ENCODE assay signal across 13 cellular contexts in genomic region chr6:27679968-27680694, GRCh38.
A peak's percentile ranks its signal among the peaks of the same experiment; 100 is the strongest.
DNase-seq lines count a peak whose midpoint lies in the region; ATAC-seq and TF ChIP-seq lines count a peak whose summit lies in the region.
"Had no signal": no experiment of that assay in that cellular context is flagged by ENCODE, and none has a peak within 500 bp of the region (broad histone marks: within the 10 kb centered on the region; RNA-seq: fewer than 3 reads in every experiment).

No MANE protein-coding gene starts in this region.

- DNase-seq in T-helper 1 cell: no peak
- peak; percentile 60 for DNase-seq in OCI-M1 (lab: John Stamatoyannopoulos, UW)
- no peak for DNase-seq in endothelial cell (ENCODE audit: low spot score)
- peak; percentile 22 for DNase-seq in osteoblast (ENCODE audit: insufficient read length, low spot score, missing footprints)
- DNase-seq in T-helper 9 cell: no peak
- no peak for DNase-seq in mesenteric fat pad (ENCODE audit: low spot score)
- DNase-seq: 8988T, aorta, thyroid gland had no signal

- H3K9me3 ChIP-seq in osteoblast (ENCODE audit: low read depth, low read length): no peaks in the 10 kb centered on the region
- H3K9me3 ChIP-seq: neutrophil, thyroid gland had no signal

- H3K4me3 ChIP-seq in osteoblast (ENCODE audit: insufficient read depth, low read length): peak overlapping the region; percentile 39
- H3K4me3 ChIP-seq: thyroid gland had no signal

- peaks cover 7% of the 10 kb centered on the region for H3K36me3 Mint-ChIP-seq in T-helper 1 cell treated with Interleukin-12 subunit alpha and Interleukin-12 subunit beta and Interleukin-4 antibody, amounts not matched to agents 30 μg/mL and 1 μg/mL, for 36 hours (ENCODE audit: low read depth)
- no peaks in the 10 kb centered on the region for H3K36me3 Mint-ChIP-seq in endothelial cell (ENCODE audit: low read depth, unreplicated experiment)

- ATAC-seq in HG03571 (IDR thresholded peaks at IDR 0.05; ENCODE audit: unreplicated experiment): no peak

- TF ChIP-seq CTCF in endothelial cell (IDR thresholded peaks at IDR 0.05; ENCODE audit: unreplicated experiment) (no peak), osteoblast (IDR thresholded peaks at IDR 0.05; ENCODE audit: extremely low read depth, low read depth, low read length) (no peak)

- H3K4me3 Mint-ChIP-seq in T-helper 1 cell treated with Interleukin-12 subunit alpha and Interleukin-12 subunit beta and Interleukin-4 antibody, amounts not matched to agents 30 μg/mL and 1 μg/mL, for 36 hours: peak overlapping the region; percentile 44
- H3K4me3 Mint-ChIP-seq in endothelial cell (ENCODE audit: unreplicated experiment): peak overlapping the region; percentile 86

- no peaks in the 10 kb centered on the region for H4K20me1 ChIP-seq in osteoblast (ENCODE audit: insufficient read depth, low read length)

- H3K9me3 Mint-ChIP-seq in T-helper 1 cell treated with Interleukin-12 subunit alpha and Interleukin-12 subunit beta and Interleukin-4 antibody, amounts not matched to agents 30 μg/mL and 1 μg/mL, for 36 hours: peaks cover 4% of the 10 kb centered on the region
- no peaks in the 10 kb centered on the region for H3K9me3 Mint-ChIP-seq in endothelial cell (ENCODE audit: unreplicated experiment)

- H3K4me2 ChIP-seq in osteoblast (ENCODE audit: insufficient read depth, low read length): peak overlapping the region; percentile 66

- peak overlapping the region; percentile 26 for H2AFZ ChIP-seq in osteoblast (ENCODE audit: low read length)

- peaks cover 18% of the 10 kb centered on the region for H3K27me3 ChIP-seq in osteoblast (ENCODE audit: insufficient read depth, low read length)

- H3K36me3 ChIP-seq in osteoblast (ENCODE audit: insufficient read depth, low read length): no peaks in the 10 kb centered on the region
- H3K36me3 ChIP-seq: neutrophil, thyroid gland had no signal

- H3K27ac Mint-ChIP-seq in T-helper 1 cell treated with Interleukin-12 subunit alpha and Interleukin-12 subunit beta and Interleukin-4 antibody, amounts not matched to agents 30 μg/mL and 1 μg/mL, for 36 hours: peak overlapping the region; percentile 43
- no peak overlapping the region for H3K27ac Mint-ChIP-seq in endothelial cell (ENCODE audit: unreplicated experiment)

- H3K27me3 Mint-ChIP-seq in T-helper 1 cell treated with Interleukin-12 subunit alpha and Interleukin-12 subunit beta and Interleukin-4 antibody, amounts not matched to agents 30 μg/mL and 1 μg/mL, for 36 hours (ENCODE audit: low read depth): peaks cover 69% of the 10 kb centered on the region
- peaks cover 17% of the 10 kb centered on the region for H3K27me3 Mint-ChIP-seq in endothelial cell (ENCODE audit: unreplicated experiment)

- H3K4me1 Mint-ChIP-seq in T-helper 1 cell treated with Interleukin-12 subunit alpha and Interleukin-12 subunit beta and Interleukin-4 antibody, amounts not matched to agents 30 μg/mL and 1 μg/mL, for 36 hours (ENCODE audit: low read depth): peaks cover 21% of the 10 kb centered on the region
- H3K4me1 Mint-ChIP-seq in endothelial cell (ENCODE audit: unreplicated experiment): peaks cover 14% of the 10 kb centered on the region

- H3K79me2 ChIP-seq in osteoblast (ENCODE audit: insufficient read depth, low read length): no peaks in the 10 kb centered on the region

- H3K4me1 ChIP-seq in osteoblast (ENCODE audit: insufficient read depth, low read length): no peaks in the 10 kb centered on the region
- H3K4me1 ChIP-seq: thyroid gland had no signal

- no peak overlapping the region for H3K27ac ChIP-seq in osteoblast (ENCODE audit: low read depth, low read length)
- H3K27ac ChIP-seq: neutrophil, thyroid gland, VCaP had no signal

Comparison
In these comparisons a context has a peak if more than half of its experiments do, and no peak if none do; other contexts are left out.
1. DNase-seq: peak in OCI-M1 (single experiment) and osteoblast (single experiment); none in T-helper 1 cell (0 of 5), endothelial cell (single experiment), T-helper 9 cell (single experiment) and mesenteric fat pad (single experiment).